8 cellular contexts compared by ENCODE assay signal in the genomic region with DNA sequence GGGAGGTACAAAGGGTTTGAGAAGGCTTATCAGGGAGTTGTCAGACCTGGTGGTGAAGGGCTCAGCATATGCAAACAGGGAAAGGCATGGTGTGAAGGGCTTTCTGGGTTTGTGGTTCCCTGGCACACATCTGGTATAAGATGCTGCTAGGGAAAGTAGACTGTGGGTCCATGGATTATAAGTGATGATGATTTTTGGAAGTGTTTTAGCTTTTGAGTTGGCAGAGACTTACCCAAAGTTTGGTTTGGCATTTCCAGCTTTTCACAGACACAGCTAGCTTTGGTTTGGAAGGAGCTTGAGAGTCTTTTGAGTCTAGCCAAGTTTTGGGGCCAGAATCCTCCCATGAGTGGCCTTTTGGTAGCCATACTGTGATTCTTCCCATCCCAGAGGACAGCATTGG. TPM values are rescaled to one million over a fixed set of nuclear protein-coding genes. Genes with fewer than 3 reads are reported as not detected.
DNase-seq lines count a peak whose midpoint lies in the region; ATAC-seq, FAIRE-seq and TF ChIP-seq lines count a peak whose summit lies in the region.

No MANE protein-coding gene starts in this region.

- peaks cover 34 to 43% (median 34%) of the 10 kb centered on the region in 3 donors for H3K4me1 Mint-ChIP-seq in naive B cell

- peak overlapping the region; percentile 86 to 96 (median 92) for H3K4me3 Mint-ChIP-seq in naive B cell

- DNase-seq in AG09309 (ENCODE audit: low read depth) (no peak), choroid plexus epithelial cell (ENCODE audit: low read depth) (no peak), naive B cell (no peak), HK-2 (ENCODE audit: unreplicated experiment) (no peak), DMS 273 treated with DMSO at 0.1 percent for 48 hours (lab: John Stamatoyannopoulos, UW) (no peak), D721Med (ENCODE audit: insufficient read length, low spot score) (no peak), SIG-M5 treated with dmso at 0.1 percent for 504 hours (lab: John Stamatoyannopoulos, UW; ENCODE audit: unreplicated experiment) (no peak)
- no peak for DNase-seq in Jurkat, Clone E6-1 (ENCODE audit: low read depth, low spot score)

- FAIRE-seq in D721Med (lab: Jason Lieb, UNC): no peak

- peak overlapping the region; percentile 84 for H3K4me3 ChIP-seq in AG09309 (ENCODE audit: control insufficient read depth, low read depth, low read length)
- H3K4me3 ChIP-seq in Jurkat, Clone E6-1 (ENCODE audit: low read length): peak overlapping the region; percentile 87
- peak overlapping the region; percentile 85 for H3K4me3 ChIP-seq in choroid plexus epithelial cell (ENCODE audit: low read depth, low read length)

- H3K27ac Mint-ChIP-seq in naive B cell: peak overlapping the region; percentile 51 to 93 (median 74)

- peaks cover 0 to 13% of the 10 kb centered on the region in 2 donors for H3K36me3 Mint-ChIP-seq in naive B cell

- H3K9me3 Mint-ChIP-seq in naive B cell: peaks cover 0 to 4% (median 0%) of the 10 kb centered on the region in 7 donors

- no peak for TF ChIP-seq CTCF in AG09309 (IDR thresholded peaks at IDR 0.05; ENCODE audit: control insufficient read depth, insufficient read depth, low read depth, low read length, missing control alignments)
- TF ChIP-seq CTCF in choroid plexus epithelial cell (conservative IDR thresholded peaks at IDR 0.05; ENCODE audit: low read depth, low read length): no peak
- TF ChIP-seq CTCF in D721Med (IDR thresholded peaks at IDR 0.05; ENCODE audit: insufficient read depth, missing control alignments): no peak

- peaks cover 5 to 8% (median 7%) of the 10 kb centered on the region in 3 donors for H3K27me3 Mint-ChIP-seq in naive B cell

- no peak for ATAC-seq in naive B cell (ENCODE audit: low read depth in 2 of 2)

RNA-seq across cellular contexts. Expression of gene TRIM28, which starts 2.3 kb away (rescaled TPM):
- polyA plus RNA-seq in Jurkat, Clone E6-1 (2012; ENCODE audit: insufficient read depth, insufficient read length): 1,014 TPM
- 100 to 1,000 TPM in 1 of 6 donors, 10 to 100 TPM in 5; 25.7 to 100 (median 50.8) TPM for polyA plus RNA-seq in naive B cell (ENCODE audit: low read depth in 6 of 6)

RNA-seq across cellular contexts. Expression of gene CHMP2A, which starts 8.8 kb away (rescaled TPM):
- polyA plus RNA-seq in Jurkat, Clone E6-1 (2012; ENCODE audit: insufficient read depth, insufficient read length): 188 TPM
- polyA plus RNA-seq in naive B cell (ENCODE audit: low read depth in 6 of 6): 100 to 1,000 TPM; 109 to 169 (median 122) TPM

RNA-seq across cellular contexts. Expression of gene UBE2M, which starts 12.3 kb away (rescaled TPM):
- 165 TPM for polyA plus RNA-seq in Jurkat, Clone E6-1 (2012; ENCODE audit: insufficient read depth, insufficient read length)
- 10 to 100 TPM; 10.8 to 24.2 (median 16.8) TPM for polyA plus RNA-seq in naive B cell (ENCODE audit: low read depth in 6 of 6)

RNA-seq across cellular contexts. Expression of gene ZBTB45, which starts 26.5 kb away (rescaled TPM):
- 16.5 TPM for polyA plus RNA-seq in Jurkat, Clone E6-1 (2012; ENCODE audit: insufficient read depth, insufficient read length)
- 1 to 10 TPM; 3.3 to 6.8 (median 4.8) TPM for polyA plus RNA-seq in naive B cell (ENCODE audit: low read depth in 6 of 6)

RNA-seq across cellular contexts. Expression of gene MZF1, which starts 27.0 kb away (rescaled TPM):
- polyA plus RNA-seq in Jurkat, Clone E6-1 (2012; ENCODE audit: insufficient read depth, insufficient read length): 13.9 TPM
- polyA plus RNA-seq in naive B cell (ENCODE audit: low read depth in 6 of 6): 10 to 100 TPM in 2 of 6 donors, 1 to 10 TPM in 4; 6.6 to 14.8 (median 9.3) TPM
